Comparison of ENCODE assay signal across 8 cellular contexts in the genomic region with DNA sequence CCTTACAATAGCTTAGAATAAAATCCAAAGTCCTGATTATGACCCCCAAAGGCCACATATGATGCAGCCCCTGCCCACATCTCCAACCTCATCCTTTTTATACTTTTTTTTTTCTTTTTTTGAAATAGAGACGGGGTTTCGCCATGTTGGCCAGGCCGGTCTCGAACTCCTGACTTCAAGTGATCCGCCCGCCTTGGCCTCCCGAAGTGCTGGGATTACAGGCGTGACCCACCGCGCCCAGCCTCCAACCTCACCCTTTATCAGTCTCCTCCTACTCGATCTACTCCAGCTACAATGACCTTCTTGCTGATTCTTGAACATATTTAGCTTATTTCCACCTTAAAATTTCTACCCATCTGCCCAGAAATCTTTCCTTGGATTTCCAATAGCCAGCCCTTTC. TPM values are rescaled to one million over a fixed set of nuclear protein-coding genes. Genes with fewer than 3 reads are reported as not detected.
DNase-seq lines count a peak whose midpoint lies in the region; ATAC-seq and TF ChIP-seq lines count a peak whose summit lies in the region.

No MANE protein-coding gene starts in this region.

- ATAC-seq in GM19455 (IDR thresholded peaks at IDR 0.05; ENCODE audit: unreplicated experiment) = no peak
- no peak for ATAC-seq in HG03354 (IDR thresholded peaks at IDR 0.05; ENCODE audit: poor library complexity, severe bottlenecking, unreplicated experiment)
- no peak for ATAC-seq in GM18511 (IDR thresholded peaks at IDR 0.05; ENCODE audit: unreplicated experiment)

- peaks cover 5% of the 10 kb centered on the region in 2 experiments for H3K36me3 ChIP-seq in trophoblast cell (ENCODE audit: control insufficient read depth in 1 of 2, insufficient read depth in 2 of 2, low read length in 2 of 2)

- H2BK12ac ChIP-seq in trophoblast cell (ENCODE audit: low read length) = no peak overlapping the region

- H3K18ac ChIP-seq in trophoblast cell (ENCODE audit: low read length) = no peak overlapping the region

- no peak overlapping the region for H3K27ac ChIP-seq in trophoblast cell (ENCODE audit: low read depth, low read length)

- H3K23ac ChIP-seq in trophoblast cell (ENCODE audit: low read length) = no peak overlapping the region

- H4K91ac ChIP-seq in trophoblast cell (ENCODE audit: low read depth, low read length) = no peak overlapping the region

- H3K27me3 ChIP-seq in trophoblast cell (ENCODE audit: insufficient read depth, low read length) = no peaks in the 10 kb centered on the region

- peaks cover 12% of the 10 kb centered on the region for H3K79me1 ChIP-seq in trophoblast cell (ENCODE audit: low read length)

- no peak overlapping the region for H3K14ac ChIP-seq in trophoblast cell (ENCODE audit: low read length)

- H3K4me1 ChIP-seq in trophoblast cell (ENCODE audit: control insufficient read depth in 1 of 2, insufficient read depth in 2 of 2, low read length in 2 of 2) = peaks cover 5 to 8% of the 10 kb centered on the region in 2 experiments

- H4K12ac ChIP-seq in trophoblast cell (ENCODE audit: low read depth, low read length) = no peak overlapping the region

- H3K4me3 ChIP-seq in epithelial cell of proximal tubule (ENCODE audit: low read depth, low read length) (peak overlapping the region; percentile 84), trophoblast cell (ENCODE audit: low read depth, low read length) (no peak overlapping the region)

- no peak overlapping the region for H2AFZ ChIP-seq in trophoblast cell (ENCODE audit: insufficient read depth, low read length, poor library complexity)

- DNase-seq in ELF-1 (ENCODE audit: low read depth, low spot score) (peak; percentile 19), OCI-M1 (lab: John Stamatoyannopoulos, UW) (peak; percentile 43), epithelial cell of proximal tubule (ENCODE audit: low read depth) (no peak), trophoblast cell (no peak), NCI-H187 (lab: John Stamatoyannopoulos, UW) (no peak)

- H2BK120ac ChIP-seq in trophoblast cell (ENCODE audit: insufficient read depth, low read length, poor library complexity) = no peak overlapping the region

- no peak for TF ChIP-seq CTCF in epithelial cell of proximal tubule (conservative IDR thresholded peaks at IDR 0.05; ENCODE audit: low read depth, low read length)

- H3K9me3 ChIP-seq in trophoblast cell (ENCODE audit: insufficient read depth, low read depth, low read length) = no peaks in the 10 kb centered on the region

- no CpG with 5 or more reads among the region's 11 CpGs for WGBS in trophoblast cell (ENCODE audit: extremely low coverage, insufficient coverage, insufficient read length)

- H2BK5ac ChIP-seq in trophoblast cell (ENCODE audit: low read depth, low read length, poor library complexity) = no peak overlapping the region

- peaks cover 19% of the 10 kb centered on the region for H3K79me2 ChIP-seq in trophoblast cell (ENCODE audit: control insufficient read depth, insufficient read depth, low read length, poor library complexity)

- peak overlapping the region; percentile 75 for H3K4me2 ChIP-seq in trophoblast cell (ENCODE audit: low read length)

- peak overlapping the region; percentile 81 for H3K4ac ChIP-seq in trophoblast cell (ENCODE audit: low read depth, low read length)

- H2AK5ac ChIP-seq in trophoblast cell (ENCODE audit: low read length) = no peak overlapping the region

- no peak overlapping the region for H3K9ac ChIP-seq in trophoblast cell (ENCODE audit: low read length)

- H4K8ac ChIP-seq in trophoblast cell (ENCODE audit: low read depth, low read length) = peak overlapping the region; percentile 43

RNA-seq across cellular contexts. Expression of gene MAPKAPK5, which starts 1.2 kb away (rescaled TPM):
- 45.0 and 45.4 TPM in 2 replicates for total RNA-seq in epithelial cell of proximal tubule
- polyA plus RNA-seq in trophoblast cell (2013) = 23.3 and 23.4 TPM in 2 replicates

Comparison
In these comparisons a context has a peak if more than half of its experiments do, and no peak if none do; other contexts are left out.
1. DNase-seq: peak in ELF-1 (single experiment) and OCI-M1 (single experiment); none in epithelial cell of proximal tubule (single experiment), trophoblast cell (0 of 2) and NCI-H187 (0 of 2).